ENCODE assay signal across 8 cellular contexts in genomic region chr5:473344-474192, GRCh38. TPM values are rescaled to one million over a fixed set of nuclear protein-coding genes. Genes with fewer than 3 reads are reported as not detected.
DNase-seq lines count a peak whose midpoint lies in the region; ATAC-seq, FAIRE-seq and TF ChIP-seq lines count a peak whose summit lies in the region.

No MANE protein-coding gene starts in this region.

- H3K36me3 ChIP-seq in BLaER1 treated with 17β-estradiol and CSF1 and Interleukin-3, amounts not matched to agents 10 nM and 100 nM, result peaks cover 16 to 30% (median 25%) of the 10 kb centered on the region in 11 experiments; a peak in 21 of 22 replicates
- H3K36me3 ChIP-seq in adrenal gland (replicated peaks in 1 of 2) (no peaks in the 10 kb centered on the region), left ventricle myocardium inferior (peaks cover 12% of the 10 kb centered on the region)

- WGBS in adrenal gland, 4 donors, result 0 to 1% (median 0%) methylated on average over 11 to 75 of the region's 75 CpGs

- peak; percentile 41 for ATAC-seq in HG03159 (IDR thresholded peaks at IDR 0.05; ENCODE audit: unreplicated experiment)

- no peaks in the 10 kb centered on the region for H3K9me3 ChIP-seq in BLaER1 treated with 17β-estradiol and CSF1 and Interleukin-3, amounts not matched to agents 10 nM and 100 nM (replicated peaks in 1 of 11)
- H3K9me3 ChIP-seq in adrenal gland (replicated peaks in 1 of 3) (no peaks in the 10 kb centered on the region), left ventricle myocardium inferior (replicated peaks) (no peaks in the 10 kb centered on the region)

- H3K4me1 ChIP-seq in BLaER1 treated with 17β-estradiol and CSF1 and Interleukin-3, amounts not matched to agents 10 nM and 100 nM, result peaks cover 28 to 67% (median 53%) of the 10 kb centered on the region in 10 experiments
- H3K4me1 ChIP-seq in adrenal gland (replicated peaks in 1 of 2) (peaks cover 14 to 27% of the 10 kb centered on the region in 2 donors), left ventricle myocardium inferior (peaks cover 43% of the 10 kb centered on the region)

- H3K9ac ChIP-seq in BLaER1 treated with 17β-estradiol and CSF1 and Interleukin-3, amounts not matched to agents 10 nM and 100 nM, result peak overlapping the region; percentile 72 to 96 (median 88)

- peak overlapping the region; percentile 69 to 88 (median 80) for H3K4me3 ChIP-seq in BLaER1 treated with 17β-estradiol and CSF1 and Interleukin-3, amounts not matched to agents 10 nM and 100 nM
- peak overlapping the region; percentile 0 to 90 (median 60) for H3K4me3 ChIP-seq in adrenal gland
- H3K4me3 ChIP-seq in left ventricle myocardium inferior, result peak overlapping the region; percentile 99

- peak overlapping the region; percentile 91 to 100 (median 99) for H3K4me2 ChIP-seq in BLaER1 treated with 17β-estradiol and CSF1 and Interleukin-3, amounts not matched to agents 10 nM and 100 nM

- peaks cover 40 to 54% (median 53%) of the 10 kb centered on the region in 11 experiments for H3K27me3 ChIP-seq in BLaER1 treated with 17β-estradiol and CSF1 and Interleukin-3, amounts not matched to agents 10 nM and 100 nM
- H3K27me3 ChIP-seq in adrenal gland (peaks cover 14% of the 10 kb centered on the region), left ventricle myocardium inferior (ENCODE audit: low read depth) (peaks cover 39% of the 10 kb centered on the region)

- TF ChIP-seq CTCF in adrenal gland (IDR thresholded peaks at IDR 0.05), result no peak
- no peak for TF ChIP-seq CTCF in left ventricle myocardium inferior (IDR thresholded peaks at IDR 0.05; ENCODE audit: borderline replicate concordance)

- intact Hi-C loops in adrenal gland (cut with DNase I) (loop anchor here in 1 of 2 donors (10.0 kb wide), 1 partner anchor 421 kb away; the partner anchor contains the start of genes BRD9 and TRIP13), left ventricle myocardium inferior (cut with micrococcal nuclease) (no loop called here)

- no peak for TF ChIP-seq POLR2A in adrenal gland (IDR thresholded peaks at IDR 0.05)

- FAIRE-seq in GM19239 (lab: Jason Lieb, UNC), result peak; percentile 69

- H3K27ac ChIP-seq in BLaER1 treated with 17β-estradiol and CSF1 and Interleukin-3, amounts not matched to agents 10 nM and 100 nM, result peak overlapping the region; percentile 45 to 73 (median 65); a peak in 20 of 22 replicates
- H3K27ac ChIP-seq in adrenal gland, result peak overlapping the region in 3 of 5 donors; percentile 38 to 84 (median 51)
- H3K27ac ChIP-seq in left ventricle myocardium inferior (replicated peaks), result peak overlapping the region; percentile 81

- H4K20me1 ChIP-seq in BLaER1 treated with 17β-estradiol and CSF1 and Interleukin-3, amounts not matched to agents 10 nM and 100 nM, result peaks cover 27 to 83% (median 68%) of the 10 kb centered on the region in 11 experiments; a peak in 20 of 22 replicates

- DNase-seq in GM19239 (ENCODE audit: insufficient read length, low spot score) (no peak), NOMO-1 treated with DMSO at 0.1 percent for 48 hours (lab: John Stamatoyannopoulos, UW; ENCODE audit: unreplicated experiment) (peak; percentile 72), adrenal gland (peak in 5 of 7 donors; percentile 30 to 48 (median 39)), left ventricle myocardium inferior (peak; percentile 41), putamen (ENCODE audit: low spot score) (peak; percentile 18), mucosa of gallbladder (ENCODE audit: low spot score) (no peak)

RNA-seq across cellular contexts. Expression of gene EXOC3, which starts 30.6 kb away (rescaled TPM):
- 10 to 100 TPM; 35.4 to 61.3 (median 42.7) TPM for total RNA-seq in adrenal gland
- polyA plus RNA-seq in adrenal gland, result 10 to 100 TPM; 24.7 to 66.4 (median 56.8) TPM
- total RNA-seq in left ventricle myocardium inferior, result 46.2 TPM
- 71.6 TPM for total RNA-seq in mucosa of gallbladder

RNA-seq across cellular contexts. Expression of gene SLC9A3, which starts 50.7 kb away (rescaled TPM):
- total RNA-seq in adrenal gland (1 to 10 TPM; 1.4 to 5.5 (median 2.5) TPM), left ventricle myocardium inferior (0.91 TPM), mucosa of gallbladder (537 TPM)
- under 1 TPM; 0.88 to 0.94 (median 0.90) TPM for polyA plus RNA-seq in adrenal gland

Comparison
In these comparisons a context has a peak if more than half of its experiments do, and no peak if none do; other contexts are left out.
1. DNase-seq: peak in NOMO-1 treated with DMSO at 0.1 percent for 48 hours (single experiment), adrenal gland (5 of 7), left ventricle myocardium inferior (single experiment) and putamen (single experiment); none in GM19239 (single experiment) and mucosa of gallbladder (single experiment).
2. RNA of gene SLC9A3, which starts 50.7 kb away (total RNA-seq): 537 TPM in mucosa of gallbladder (single experiment); 1.4 to 5.5 TPM in adrenal gland and 0.91 TPM in left ventricle myocardium inferior (single experiment); every median in the first group is over 10 times any median in the second.
3. Peak in every context shown above with its lines, with median percentiles within 50 percentile points of each other: H3K27ac ChIP-seq and H3K4me3 ChIP-seq.